In genomic region chr3:12999147-13000140, GRCh38 we compare ENCODE assay signal across 1 cellular context.
TF ChIP-seq lines count a peak whose summit lies in the region.

No MANE protein-coding gene starts in this region.

TF ChIP-seq in K562, 482 proteins besides CTCF, POLR2A, EP300 and RAD21 (continued from another document and continues in another):
- TF ChIP-seq, protein P1, sequence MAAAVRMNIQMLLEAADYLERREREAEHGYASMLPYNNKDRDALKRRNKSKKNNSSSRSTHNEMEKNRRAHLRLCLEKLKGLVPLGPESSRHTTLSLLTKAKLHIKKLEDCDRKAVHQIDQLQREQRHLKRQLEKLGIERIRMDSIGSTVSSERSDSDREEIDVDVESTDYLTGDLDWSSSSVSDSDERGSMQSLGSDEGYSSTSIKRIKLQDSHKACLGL (CRISPR knock-in tag; IDR thresholded peaks at IDR 0.05; ENCODE audit: borderline replicate concordance, poor library complexity, severe bottlenecking), result no peak
- TF ChIP-seq, protein P2, sequence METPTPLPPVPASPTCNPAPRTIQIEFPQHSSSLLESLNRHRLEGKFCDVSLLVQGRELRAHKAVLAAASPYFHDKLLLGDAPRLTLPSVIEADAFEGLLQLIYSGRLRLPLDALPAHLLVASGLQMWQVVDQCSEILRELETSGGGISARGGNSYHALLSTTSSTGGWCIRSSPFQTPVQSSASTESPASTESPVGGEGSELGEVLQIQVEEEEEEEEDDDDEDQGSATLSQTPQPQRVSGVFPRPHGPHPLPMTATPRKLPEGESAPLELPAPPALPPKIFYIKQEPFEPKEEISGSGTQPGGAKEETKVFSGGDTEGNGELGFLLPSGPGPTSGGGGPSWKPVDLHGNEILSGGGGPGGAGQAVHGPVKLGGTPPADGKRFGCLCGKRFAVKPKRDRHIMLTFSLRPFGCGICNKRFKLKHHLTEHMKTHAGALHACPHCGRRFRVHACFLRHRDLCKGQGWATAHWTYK (CRISPR knock-in tag; IDR thresholded peaks at IDR 0.05), result peak; percentile 30; the same call in 1 of the 2 replicates
- TF ChIP-seq NR3C1 (CRISPR knock-in tag; IDR thresholded peaks at IDR 0.05), result no peak
- TF ChIP-seq, protein P3, sequence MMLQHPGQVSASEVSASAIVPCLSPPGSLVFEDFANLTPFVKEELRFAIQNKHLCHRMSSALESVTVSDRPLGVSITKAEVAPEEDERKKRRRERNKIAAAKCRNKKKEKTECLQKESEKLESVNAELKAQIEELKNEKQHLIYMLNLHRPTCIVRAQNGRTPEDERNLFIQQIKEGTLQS (IDR thresholded peaks at IDR 0.05), result peak; percentile 83
- TF ChIP-seq, protein P3 (CRISPR knock-in tag; conservative IDR thresholded peaks at IDR 0.05), result 0 out of 2 replicates have a peak, but pooled peaks have one; percentile 52
- no peak; the same call in 1 of the 2 replicates for TF ChIP-seq BCL6 (CRISPR knock-in tag; IDR thresholded peaks at IDR 0.05)
- TF ChIP-seq KLF1 (tag; IDR thresholded peaks at IDR 0.05), result no peak
- TF ChIP-seq ZNF184 (CRISPR knock-in tag; IDR thresholded peaks at IDR 0.05), result no peak
- no peak for TF ChIP-seq ARHGAP35 (IDR thresholded peaks at IDR 0.05; ENCODE audit: partially characterized antibody)
- TF ChIP-seq POLR2H (tag; IDR thresholded peaks at IDR 0.05; ENCODE audit: low read depth), result peak; percentile 72
- peak; percentile 65 for TF ChIP-seq NEUROD1 (IDR thresholded peaks at IDR 0.05; ENCODE audit: borderline replicate concordance, low read depth, low read length, partially characterized antibody)
- no peak for TF ChIP-seq FIP1L1 (IDR thresholded peaks at IDR 0.05; ENCODE audit: low read depth, low read length, poor library complexity, severe bottlenecking)
- TF ChIP-seq HLTF (IDR thresholded peaks at IDR 0.05), result no peak
- TF ChIP-seq RAD51 (IDR thresholded peaks at IDR 0.05; ENCODE audit: borderline replicate concordance, low read depth), result peak; percentile 84
- TF ChIP-seq ZNF133 (CRISPR knock-in tag; IDR thresholded peaks at IDR 0.05), result no peak
- TF ChIP-seq ZKSCAN1 (IDR thresholded peaks at IDR 0.05; ENCODE audit: low read depth, low read length), result no peak
- TF ChIP-seq RBM22 (IDR thresholded peaks at IDR 0.05; ENCODE audit: low read depth, low read length, poor library complexity, severe bottlenecking), result no peak
- TF ChIP-seq GTF2B (IDR thresholded peaks at IDR 0.05; ENCODE audit: extremely low read depth, insufficient read length), result no peak
- peak; percentile 91 for TF ChIP-seq TCF7L2 (IDR thresholded peaks at IDR 0.05; ENCODE audit: low read depth, low read length)
- TF ChIP-seq NR2F6 (CRISPR knock-in tag; IDR thresholded peaks at IDR 0.05), result 0 out of 2 replicates have a peak, but pooled peaks have one; percentile 33
- TF ChIP-seq ZNF717 (CRISPR knock-in tag; IDR thresholded peaks at IDR 0.05), result no peak
- TF ChIP-seq CBFB (CRISPR knock-in tag; IDR thresholded peaks at IDR 0.05), result no peak; the same call in 1 of the 2 replicates
- TF ChIP-seq SIN3B (IDR thresholded peaks at IDR 0.05; ENCODE audit: low read depth), result no peak
- TF ChIP-seq SP1 (CRISPR knock-in tag; IDR thresholded peaks at IDR 0.05), result peak; percentile 85; the same call in 1 of the 2 replicates
- TF ChIP-seq SMARCA4 (IDR thresholded peaks at IDR 0.05), result peak; percentile 74; the same call in 1 of the 2 replicates
- 0 out of 2 replicates have a peak, but pooled peaks have one; percentile 65 for TF ChIP-seq ZNF57 (CRISPR knock-in tag; IDR thresholded peaks at IDR 0.05)
- no peak; the same call in 1 of the 2 replicates for TF ChIP-seq CHD2 (IDR thresholded peaks at IDR 0.05; ENCODE audit: low read depth, low read length)
- TF ChIP-seq STAT5A (IDR thresholded peaks at IDR 0.05; ENCODE audit: borderline replicate concordance, low read length), result 0 out of 2 replicates have a peak, but pooled peaks have one; percentile 22
- TF ChIP-seq ZNF263 (CRISPR knock-in tag; IDR thresholded peaks at IDR 0.05; ENCODE audit: borderline replicate concordance), result no peak; the same call in 1 of the 2 replicates
- no peak; the same call in 1 of the 2 replicates for TF ChIP-seq ZSCAN29 (IDR thresholded peaks at IDR 0.05)
- no peak for TF ChIP-seq SMAD1 (IDR thresholded peaks at IDR 0.05; ENCODE audit: low read depth, low read length, partially characterized antibody)
- peak; percentile 49 to 66; a peak in 2 of 4 replicates for TF ChIP-seq TEAD1 (CRISPR knock-in tag; IDR thresholded peaks at IDR 0.05)
- 0 out of 2 replicates have a peak, but pooled peaks have one; percentile 62 for TF ChIP-seq MXI1 (IDR thresholded peaks at IDR 0.05; ENCODE audit: low read depth, low read length)
- 0 out of 2 replicates have a peak, but pooled peaks have one; percentile 63 for TF ChIP-seq HOXB6 (CRISPR knock-in tag; IDR thresholded peaks at IDR 0.05; ENCODE audit: borderline replicate concordance)
- peak; percentile 32; the same call in 1 of the 2 replicates for TF ChIP-seq TCF3 (CRISPR knock-in tag; IDR thresholded peaks at IDR 0.05)
- peak; percentile 70 for TF ChIP-seq ZNF584 (CRISPR knock-in tag; IDR thresholded peaks at IDR 0.05; ENCODE audit: low read depth)
- TF ChIP-seq POLR2AphosphoS5 (IDR thresholded peaks at IDR 0.05; ENCODE audit: control insufficient read depth, insufficient read depth, low read depth, low read length), result peak; percentile 52
- no peak for TF ChIP-seq KLF10 (CRISPR knock-in tag; IDR thresholded peaks at IDR 0.05)
- TF ChIP-seq MTF1 (CRISPR knock-in tag; IDR thresholded peaks at IDR 0.05; ENCODE audit: borderline replicate concordance), result no peak
- TF ChIP-seq, protein P4, sequence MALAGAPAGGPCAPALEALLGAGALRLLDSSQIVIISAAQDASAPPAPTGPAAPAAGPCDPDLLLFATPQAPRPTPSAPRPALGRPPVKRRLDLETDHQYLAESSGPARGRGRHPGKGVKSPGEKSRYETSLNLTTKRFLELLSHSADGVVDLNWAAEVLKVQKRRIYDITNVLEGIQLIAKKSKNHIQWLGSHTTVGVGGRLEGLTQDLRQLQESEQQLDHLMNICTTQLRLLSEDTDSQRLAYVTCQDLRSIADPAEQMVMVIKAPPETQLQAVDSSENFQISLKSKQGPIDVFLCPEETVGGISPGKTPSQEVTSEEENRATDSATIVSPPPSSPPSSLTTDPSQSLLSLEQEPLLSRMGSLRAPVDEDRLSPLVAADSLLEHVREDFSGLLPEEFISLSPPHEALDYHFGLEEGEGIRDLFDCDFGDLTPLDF (CRISPR knock-in tag; IDR thresholded peaks at IDR 0.05), result no peak; the same call in 1 of the 2 replicates
- no peak for TF ChIP-seq KDM4B (IDR thresholded peaks at IDR 0.05; ENCODE audit: borderline replicate concordance in 2 of 2, low read depth in 1 of 2)
- TF ChIP-seq, protein P5, sequence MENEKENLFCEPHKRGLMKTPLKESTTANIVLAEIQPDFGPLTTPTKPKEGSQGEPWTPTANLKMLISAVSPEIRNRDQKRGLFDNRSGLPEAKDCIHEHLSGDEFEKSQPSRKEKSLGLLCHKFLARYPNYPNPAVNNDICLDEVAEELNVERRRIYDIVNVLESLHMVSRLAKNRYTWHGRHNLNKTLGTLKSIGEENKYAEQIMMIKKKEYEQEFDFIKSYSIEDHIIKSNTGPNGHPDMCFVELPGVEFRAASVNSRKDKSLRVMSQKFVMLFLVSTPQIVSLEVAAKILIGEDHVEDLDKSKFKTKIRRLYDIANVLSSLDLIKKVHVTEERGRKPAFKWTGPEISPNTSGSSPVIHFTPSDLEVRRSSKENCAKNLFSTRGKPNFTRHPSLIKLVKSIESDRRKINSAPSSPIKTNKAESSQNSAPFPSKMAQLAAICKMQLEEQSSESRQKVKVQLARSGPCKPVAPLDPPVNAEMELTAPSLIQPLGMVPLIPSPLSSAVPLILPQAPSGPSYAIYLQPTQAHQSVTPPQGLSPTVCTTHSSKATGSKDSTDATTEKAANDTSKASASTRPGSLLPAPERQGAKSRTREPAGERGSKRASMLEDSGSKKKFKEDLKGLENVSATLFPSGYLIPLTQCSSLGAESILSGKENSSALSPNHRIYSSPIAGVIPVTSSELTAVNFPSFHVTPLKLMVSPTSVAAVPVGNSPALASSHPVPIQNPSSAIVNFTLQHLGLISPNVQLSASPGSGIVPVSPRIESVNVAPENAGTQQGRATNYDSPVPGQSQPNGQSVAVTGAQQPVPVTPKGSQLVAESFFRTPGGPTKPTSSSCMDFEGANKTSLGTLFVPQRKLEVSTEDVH (IDR thresholded peaks at IDR 0.05; ENCODE audit: low read depth, partially characterized antibody), result no peak
- TF ChIP-seq CBFA2T2 (conservative IDR thresholded peaks at IDR 0.05), result no peak; the same call in 1 of the 2 replicates
- TF ChIP-seq ZNF695 (CRISPR knock-in tag; IDR thresholded peaks at IDR 0.05), result 0 out of 2 replicates have a peak, but pooled peaks have one; percentile 17
- TF ChIP-seq MAX (CRISPR knock-in tag; IDR thresholded peaks at IDR 0.05), result peak; percentile 82
- TF ChIP-seq ZNF212 (CRISPR knock-in tag; IDR thresholded peaks at IDR 0.05), result 0 out of 2 replicates have a peak, but pooled peaks have one; percentile 66
- TF ChIP-seq HMBOX1 (IDR thresholded peaks at IDR 0.05), result peak; percentile 47; the same call in 1 of the 2 replicates
- TF ChIP-seq ZHX1 (conservative IDR thresholded peaks at IDR 0.05; ENCODE audit: low read length), result peak; percentile 11; the same call in 1 of the 2 replicates
- TF ChIP-seq PHTF2 (CRISPR knock-in tag; IDR thresholded peaks at IDR 0.05), result no peak
- TF ChIP-seq CBX5 (IDR thresholded peaks at IDR 0.05; ENCODE audit: borderline replicate concordance, low read depth), result no peak
- 0 out of 2 replicates have a peak, but pooled peaks have one; percentile 19 for TF ChIP-seq ZNF311 (CRISPR knock-in tag; IDR thresholded peaks at IDR 0.05)
- TF ChIP-seq HNRNPH1 (optimal IDR thresholded peaks at IDR 0.05; ENCODE audit: low read depth, low read length), result no peak
- TF ChIP-seq SMARCC2 (IDR thresholded peaks at IDR 0.05; ENCODE audit: low read depth), result peak; percentile 54; the same call in 1 of the 2 replicates
- TF ChIP-seq CTCFL (IDR thresholded peaks at IDR 0.05; ENCODE audit: borderline replicate concordance, insufficient read depth, low read depth, low read length, poor library complexity, severe bottlenecking), result no peak
- no peak for TF ChIP-seq MEF2A (IDR thresholded peaks at IDR 0.05; ENCODE audit: control insufficient read depth, low read depth, low read length)
- peak; percentile 35; the same call in 1 of the 2 replicates for TF ChIP-seq ZNF239 (CRISPR knock-in tag; IDR thresholded peaks at IDR 0.05)
